21 cellular contexts compared by ENCODE assay signal in genomic region chr6:74731921-74732320, GRCh38.
DNase-seq lines count a peak whose midpoint lies in the region; ATAC-seq, FAIRE-seq and TF ChIP-seq lines count a peak whose summit lies in the region.
"Had no signal": no experiment of that assay in that cellular context is flagged by ENCODE, and none has a peak within 500 bp of the region (broad histone marks: within the 10 kb centered on the region; RNA-seq: fewer than 3 reads in every experiment).

No MANE protein-coding gene starts in this region.

- POLR2A ChIA-PET in AG04450 (lab: Yijun Ruan, JAX): no interaction called here
- POLR2A ChIA-PET in H1 (lab: Charles Lee; ENCODE audit: partially characterized antibody): no interaction called here

- WGBS in H1 (ENCODE audit: extremely low coverage in 1 of 2, insufficient coverage in 1 of 2, insufficient read length in 1 of 2, insufficient replicate concordance in 2 of 2, low coverage in 1 of 2, low lambda C conversion rate in 2 of 2, missing lambda C conversion rate in 1 of 2), 2 experiments: 72% methylated on average over 4 of the region's 4 CpGs; no CpG with 5 or more reads in 1 of the 2 experiments
- WGBS in mesendoderm (ENCODE audit: extremely low coverage, insufficient coverage, low lambda C conversion rate): no CpG with 5 or more reads among the region's 4 CpGs

- peaks cover 6% of the 10 kb centered on the region for H3K9me3 Mint-ChIP-seq in activated T-cell treated with anti-CD3 and anti-CD28 coated beads, Interleukin-2, amount 50 U/mL, for 24 hours

- H3K4me2 ChIP-seq in H1 (ENCODE audit: insufficient read depth in 1 of 2, low read depth in 2 of 2, low read length in 2 of 2): no peak overlapping the region
- no peak overlapping the region for H3K4me2 ChIP-seq in mesendoderm (ENCODE audit: low read length)

- H3K27me3 ChIP-seq in AG04450 (ENCODE audit: control insufficient read depth, insufficient read depth, low read length): no peaks in the 10 kb centered on the region
- H3K27me3 ChIP-seq in H1 (replicated peaks in 1 of 4; ENCODE audit: control insufficient read depth in 3 of 4, extremely low read depth in 1 of 4, insufficient read depth in 3 of 4, low read length in 3 of 4): no peaks in the 10 kb centered on the region
- no peaks in the 10 kb centered on the region for H3K27me3 ChIP-seq in mesendoderm (ENCODE audit: insufficient read depth, low read length, poor library complexity)
- H3K27me3 ChIP-seq: right atrium auricular region, tibial artery had no signal

- no peak for TF ChIP-seq EP300 in H1 (IDR thresholded peaks at IDR 0.05; ENCODE audit: borderline replicate concordance in 1 of 2, low read depth in 2 of 2, low read length in 2 of 2)

- no peaks in the 10 kb centered on the region for H3K23me2 ChIP-seq in H1 (ENCODE audit: low read depth, low read length)

- no peak overlapping the region for H2BK15ac ChIP-seq in H1 (ENCODE audit: low read length)
- H2BK15ac ChIP-seq in mesendoderm (replicated peaks; ENCODE audit: low read depth): no peak overlapping the region

- no peak overlapping the region for H2BK12ac ChIP-seq in H1 (ENCODE audit: low read depth, low read length)

- 0 out of 2 replicates have a peak overlapping the region, but pooled peaks have one; percentile 0 for H2AFZ ChIP-seq in H1 (ENCODE audit: low read length)

- H4K91ac ChIP-seq in H1 (replicated peaks; ENCODE audit: insufficient read length, low read length): no peak overlapping the region

- FAIRE-seq in H1 (lab: Jason Lieb, UNC): no peak

- no peaks in the 10 kb centered on the region for H3K36me3 ChIP-seq in H1 (ENCODE audit: control insufficient read depth in 2 of 4, insufficient read depth in 4 of 4, low read length in 3 of 4)
- H3K36me3 ChIP-seq in mesendoderm (ENCODE audit: control insufficient read depth, insufficient read depth, low read length): no peaks in the 10 kb centered on the region
- H3K36me3 ChIP-seq: right atrium auricular region, tibial artery had no signal

- H3K27me3 Mint-ChIP-seq in activated T-cell treated with anti-CD3 and anti-CD28 coated beads, Interleukin-2, amount 50 U/mL, for 24 hours: no peaks in the 10 kb centered on the region
- H3K27me3 Mint-ChIP-seq: T-helper 17 cell had no signal

- H3K4me1 Mint-ChIP-seq in activated T-cell treated with anti-CD3 and anti-CD28 coated beads, Interleukin-2, amount 50 U/mL, for 24 hours (ENCODE audit: low read depth): no peaks in the 10 kb centered on the region
- H3K4me1 Mint-ChIP-seq: natural killer cell, T-helper 17 cell had no signal

- ATAC-seq in left lobe of liver (no peak), HG02759 (IDR thresholded peaks at IDR 0.05; ENCODE audit: unreplicated experiment) (no peak)
- ATAC-seq: activated naive CD4-positive, alpha-beta T cell treated with anti-CD3 and anti-CD28 coated beads, Interleukin-2, amount 50 U/mL, for 72 hours; left ventricle myocardium superior; natural killer cell; T-helper 17 cell had no signal

- no peak for TF ChIP-seq POLR2A in H1 (IDR thresholded peaks at IDR 0.05; ENCODE audit: control extremely low read depth in 1 of 2, low read depth in 2 of 2, low read length in 2 of 2)

- H3K56ac ChIP-seq in H1 (replicated peaks; ENCODE audit: insufficient read length, low read depth, low read length): no peak overlapping the region
- H3K56ac ChIP-seq in mesendoderm (ENCODE audit: low read length): no peak overlapping the region

- H2BK5ac ChIP-seq in H1 (ENCODE audit: low read depth, low read length) (no peak overlapping the region), mesendoderm (ENCODE audit: low read length) (no peak overlapping the region)

- H4K5ac ChIP-seq in H1 (ENCODE audit: insufficient read length, low read depth, low read length) (no peak overlapping the region), mesendoderm (ENCODE audit: low read length) (no peak overlapping the region)

- H3K9me3 ChIP-seq in AG04450 (ENCODE audit: control insufficient read depth, insufficient read depth, low read length): no peaks in the 10 kb centered on the region; the same call in 1 of the 2 replicates
- no peaks in the 10 kb centered on the region for H3K9me3 ChIP-seq in H1 (ENCODE audit: insufficient read depth in 2 of 2, low read depth in 1 of 2, low read length in 1 of 2)
- H3K9me3 ChIP-seq: tibial artery had no signal

- H3K18ac ChIP-seq in H1 (ENCODE audit: extremely low read depth, low read length) (no peak overlapping the region), mesendoderm (ENCODE audit: low read length) (no peak overlapping the region)

- H4K20me1 ChIP-seq in H1 (replicated peaks in 1 of 2; ENCODE audit: control insufficient read depth in 1 of 2, insufficient read depth in 2 of 2, low read length in 2 of 2): no peaks in the 10 kb centered on the region

- H3K23ac ChIP-seq in H1 (ENCODE audit: insufficient read length) (no peak overlapping the region), mesendoderm (ENCODE audit: low read length) (no peak overlapping the region)

- H3K79me1 ChIP-seq in H1 (ENCODE audit: low read depth, low read length) (no peaks in the 10 kb centered on the region), mesendoderm (ENCODE audit: low read length) (no peaks in the 10 kb centered on the region)

- no peak overlapping the region for H3K4me3 Mint-ChIP-seq in activated T-cell treated with anti-CD3 and anti-CD28 coated beads, Interleukin-2, amount 50 U/mL, for 24 hours
- H3K4me3 Mint-ChIP-seq: natural killer cell, T-helper 17 cell had no signal

- H3K4me3 ChIP-seq in AG04450 (ENCODE audit: low read depth, low read length): no peak overlapping the region
- no peak overlapping the region for H3K4me3 ChIP-seq in H1 (ENCODE audit: extremely low read depth in 1 of 4, insufficient read depth in 2 of 4, low read depth in 3 of 4, low read length in 4 of 4)
- no peak overlapping the region for H3K4me3 ChIP-seq in mesendoderm (ENCODE audit: low read length)
- H3K4me3 ChIP-seq: right atrium auricular region, tibial artery had no signal

- H3K27ac ChIP-seq in AG04450 (ENCODE audit: low read depth, low read length): no peak overlapping the region
- H3K27ac ChIP-seq in H1 (ENCODE audit: low read depth, low read length): no peak overlapping the region
- H3K27ac ChIP-seq in mesendoderm (ENCODE audit: low read depth, low read length): no peak overlapping the region
- H3K27ac ChIP-seq: epithelial cell of prostate, right atrium auricular region had no signal

- H2BK120ac ChIP-seq in H1 (replicated peaks; ENCODE audit: low read depth, low read length) (no peak overlapping the region), mesendoderm (ENCODE audit: low read depth, low read length) (no peak overlapping the region)

- DNase-seq in AG04450 (ENCODE audit: low read depth, low spot score) (peak; percentile 24), M059J (ENCODE audit: low read depth) (peak; percentile 81), H1 (ENCODE audit: low read depth in 1 of 2, low spot score in 2 of 2) (no peak), mesendoderm (peak; percentile 77), left lobe of liver (ENCODE audit: low spot score) (no peak), NCI-H524 treated with DMSO at 0.1 percent for 48 hours (lab: John Stamatoyannopoulos, UW) (no peak)
- DNase-seq in activated T-cell treated with anti-CD3 and anti-CD28 coated beads, Interleukin-2, amount 50 U/mL, for 24 hours: no peak
- DNase-seq: activated CD4-positive, CD25-positive, alpha-beta regulatory T cell treated with anti-CD3 and anti-CD28 coated beads, Interleukin-2, amount 50 U/mL, for 72 hours; activated T-cell treated with anti-CD3 and anti-CD28 coated beads for 4 hours; hypothalamus; left ventricle myocardium superior; natural killer cell; NCI-H2081; RPMI8226; stimulated activated CD4-positive, alpha-beta T cell treated with anti-CD3 and anti-CD28 coated beads, Interleukin-4, amount 100 ng/mL, for 1 hour; T-helper 17 cell; tibial artery had no signal

- CTCF ChIA-PET in AG04450 (lab: Charles Lee) (no interaction called here), H1 (lab: Charles Lee; ENCODE audit: partially characterized antibody) (no interaction called here)

- H2BK20ac ChIP-seq in H1 (ENCODE audit: low read length): no peak overlapping the region

- H3K36me3 Mint-ChIP-seq in activated T-cell treated with anti-CD3 and anti-CD28 coated beads, Interleukin-2, amount 50 U/mL, for 24 hours (ENCODE audit: low read depth): no peaks in the 10 kb centered on the region
- H3K36me3 Mint-ChIP-seq: activated naive CD4-positive, alpha-beta T cell treated with anti-CD3 and anti-CD28 coated beads, Interleukin-2, amount 50 U/mL, for 72 hours; natural killer cell had no signal

- H3K4me1 ChIP-seq in H1 (replicated peaks in 1 of 4; ENCODE audit: control insufficient read depth in 3 of 4, insufficient read depth in 4 of 4, low read length in 3 of 4) (no peaks in the 10 kb centered on the region), mesendoderm (ENCODE audit: control insufficient read depth, low read depth, low read length) (no peaks in the 10 kb centered on the region)
- H3K4me1 ChIP-seq: right atrium auricular region had no signal

- H3K9ac ChIP-seq in H1 (replicated peaks in 1 of 4; ENCODE audit: extremely low read depth in 1 of 4, low read depth in 3 of 4, low read length in 3 of 4) (no peak overlapping the region), mesendoderm (ENCODE audit: low read length) (no peak overlapping the region)

- no peak for TF ChIP-seq CTCF in AG04450 (IDR thresholded peaks at IDR 0.05; ENCODE audit: low read depth, low read length)
- no peak for TF ChIP-seq CTCF in H1 (IDR thresholded peaks at IDR 0.05; ENCODE audit: control extremely low read depth in 1 of 3, insufficient read depth in 1 of 3, low read depth in 1 of 3, low read length in 3 of 3)

- H3K79me2 ChIP-seq in H1 (ENCODE audit: control insufficient read depth in 1 of 2, insufficient read depth in 2 of 2, low read length in 2 of 2) (no peaks in the 10 kb centered on the region), mesendoderm (ENCODE audit: control insufficient read depth, insufficient read depth, low read length) (no peaks in the 10 kb centered on the region)

- H3K4ac ChIP-seq in H1 (replicated peaks; ENCODE audit: insufficient read length, low read depth, low read length) (no peak overlapping the region), mesendoderm (ENCODE audit: low read depth, low read length) (no peak overlapping the region)

- H4K8ac ChIP-seq in H1 (ENCODE audit: extremely low read depth, insufficient read depth, low read length) (no peak overlapping the region), mesendoderm (ENCODE audit: low read depth, low read length) (no peak overlapping the region)

- no peak overlapping the region for H3K27ac Mint-ChIP-seq in activated T-cell treated with anti-CD3 and anti-CD28 coated beads, Interleukin-2, amount 50 U/mL, for 24 hours
- H3K27ac Mint-ChIP-seq: activated naive CD4-positive, alpha-beta T cell treated with anti-CD3 and anti-CD28 coated beads, Interleukin-2, amount 50 U/mL, for 72 hours; natural killer cell; T-helper 17 cell had no signal

- no peak overlapping the region for H2AK5ac ChIP-seq in H1 (ENCODE audit: low read depth, low read length)
- H2AK5ac ChIP-seq in mesendoderm (ENCODE audit: low read length): no peak overlapping the region

- H3K14ac ChIP-seq in H1 (ENCODE audit: insufficient read length): no peak overlapping the region

- no peak for TF ChIP-seq RAD21 in H1 (IDR thresholded peaks at IDR 0.05 in 1 of 2, conservative IDR thresholded peaks at IDR 0.05 in 1 of 2; ENCODE audit: low read depth in 2 of 2, low read length in 2 of 2)

TF ChIP-seq in H1, 55 proteins besides CTCF, POLR2A, EP300 and RAD21 (continues in another document):
- TF ChIP-seq GABPA (IDR thresholded peaks at IDR 0.05; ENCODE audit: borderline replicate concordance, insufficient read depth, low read length): no peak

Comparison
In these comparisons a context has a peak if more than half of its experiments do, and no peak if none do; other contexts are left out.
1. DNase-seq: peak in AG04450 (single experiment), M059J (single experiment) and mesendoderm (single experiment); none in H1 (0 of 2), left lobe of liver (single experiment), NCI-H524 treated with DMSO at 0.1 percent for 48 hours (single experiment) and activated T-cell treated with anti-CD3 and anti-CD28 coated beads, Interleukin-2, amount 50 U/mL, for 24 hours (single experiment).